ENCODE assay signal across 20 cellular contexts in the genomic region with DNA sequence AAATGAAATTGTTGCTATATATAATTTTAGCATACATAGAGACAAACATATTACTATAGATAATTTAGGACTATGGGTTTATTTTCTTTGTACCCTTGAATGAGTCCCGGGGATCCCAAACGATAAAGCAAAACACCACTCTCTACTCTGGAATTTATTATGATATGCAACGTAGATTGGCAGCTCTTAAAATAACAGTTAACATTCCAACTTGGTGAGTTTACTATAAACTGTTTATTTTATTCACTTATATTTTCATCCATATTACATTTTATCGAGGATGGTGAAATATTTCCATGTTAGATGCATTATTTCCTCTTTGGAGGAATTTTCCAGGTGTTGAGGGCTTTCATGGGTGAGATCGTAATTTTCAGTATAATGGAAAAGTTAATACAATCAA.
A peak's percentile ranks its signal among the peaks of the same experiment; 100 is the strongest.
DNase-seq lines count a peak whose midpoint lies in the region; ATAC-seq and TF ChIP-seq lines count a peak whose summit lies in the region.
"Had no signal": no experiment of that assay in that cellular context is flagged by ENCODE, and none has a peak within 500 bp of the region (broad histone marks: within the 10 kb centered on the region; RNA-seq: fewer than 3 reads in every experiment).

No MANE protein-coding gene starts in this region.

- H3K36me3 Mint-ChIP-seq in chondrocyte (ENCODE audit: low read depth) = no peaks in the 10 kb centered on the region
- no peaks in the 10 kb centered on the region for H3K36me3 Mint-ChIP-seq in T-helper 17 cell (ENCODE audit: low read depth)
- H3K36me3 Mint-ChIP-seq: CD4-positive, CD25-positive, alpha-beta regulatory T cell had no signal

- CTCF ChIA-PET in SK-N-SH (lab: Yijun Ruan, JAX) = interaction anchor here (0.8 to 1.4 kb wide), 2 partner anchors 15 to 25 kb away, joined by 3 read pairs; no protein-coding TSS in a partner anchor

- POLR2A ChIA-PET in SK-N-SH (lab: Yijun Ruan, JAX) = no interaction called here

- H3K4me1 Mint-ChIP-seq in chondrocyte (ENCODE audit: low read depth) = peaks cover 34% of the 10 kb centered on the region
- no peaks in the 10 kb centered on the region for H3K4me1 Mint-ChIP-seq in T-helper 17 cell
- H3K4me1 Mint-ChIP-seq: CD4-positive, CD25-positive, alpha-beta regulatory T cell had no signal

- no peak overlapping the region for H3K9ac ChIP-seq in SK-N-SH
- H3K9ac ChIP-seq: KMS-11 had no signal

- no peaks in the 10 kb centered on the region for H3K9me3 ChIP-seq in SK-N-SH
- H3K9me3 ChIP-seq in T-helper 17 cell (ENCODE audit: control insufficient read depth, low read length, poor library complexity, severe bottlenecking) = no peaks in the 10 kb centered on the region
- H3K9me3 ChIP-seq: BE2C, SJCRH30 had no signal

- 60% methylated on average over 5 of the region's 5 CpGs for WGBS in SK-N-SH (ENCODE audit: low lambda C conversion rate)

- H3K27ac Mint-ChIP-seq in chondrocyte (ENCODE audit: unreplicated experiment) = peak overlapping the region; percentile 68
- no peak overlapping the region for H3K27ac Mint-ChIP-seq in T-helper 17 cell
- H3K27ac Mint-ChIP-seq: CD4-positive, CD25-positive, alpha-beta regulatory T cell had no signal

- H3K4me3 ChIP-seq in SK-N-SH (ENCODE audit: low read depth in 2 of 2, low read length in 1 of 2) = no peak overlapping the region
- H3K4me3 ChIP-seq: GM12878, SJCRH30 had no signal

- TF ChIP-seq EP300 in SK-N-SH (IDR thresholded peaks at IDR 0.05; ENCODE audit: borderline replicate concordance in 1 of 2, low read depth in 1 of 2, low read length in 1 of 2) = no peak

- H3K4me3 Mint-ChIP-seq in chondrocyte (ENCODE audit: unreplicated experiment) (no peak overlapping the region), T-helper 17 cell (no peak overlapping the region)
- H3K4me3 Mint-ChIP-seq: CD4-positive, CD25-positive, alpha-beta regulatory T cell had no signal

- TF ChIP-seq RAD21 in SK-N-SH (IDR thresholded peaks at IDR 0.05; ENCODE audit: low read length) = no peak

- ATAC-seq in SK-N-SH treated with all-trans-retinoic acid at 6 μM for 48 hours = no peak
- ATAC-seq in GM19328 (IDR thresholded peaks at IDR 0.05; ENCODE audit: unreplicated experiment) = no peak
- no peak for ATAC-seq in T-helper 17 cell
- no peak for ATAC-seq in GM18519 (IDR thresholded peaks at IDR 0.05; ENCODE audit: low FRiP score, unreplicated experiment)
- ATAC-seq: GM12878 had no signal

- H2AFZ ChIP-seq in SK-N-SH (ENCODE audit: low read depth) = no peak overlapping the region

- H3K9me3 Mint-ChIP-seq in chondrocyte (ENCODE audit: low read depth) = no peaks in the 10 kb centered on the region

- H3K4me2 ChIP-seq in SK-N-SH = no peak overlapping the region
- H3K4me2 ChIP-seq: KMS-11 had no signal

- H3K4me1 ChIP-seq in SK-N-SH (ENCODE audit: control insufficient read depth in 1 of 2, insufficient read depth in 2 of 2, low read depth in 1 of 2, low read length in 1 of 2) = peaks cover 3 to 8% of the 10 kb centered on the region in 2 experiments; a peak in 3 of 4 replicates
- H3K4me1 ChIP-seq: BE2C, SJCRH30 had no signal

- no peaks in the 10 kb centered on the region for H3K36me3 ChIP-seq in SK-N-SH (replicated peaks in 1 of 2; ENCODE audit: control insufficient read depth in 1 of 2, insufficient read depth in 2 of 2, low read length in 1 of 2)
- H3K36me3 ChIP-seq: BE2C, SJCRH30 had no signal

- peak overlapping the region in 1 of 2 experiments; percentile 19; a peak in 1 of 4 replicates for H3K27ac ChIP-seq in SK-N-SH (ENCODE audit: low read depth in 2 of 2, low read length in 1 of 2)
- H3K27ac ChIP-seq: 22Rv1, KMS-11, SJCRH30 had no signal

- no peak for TF ChIP-seq CTCF in SK-N-SH (IDR thresholded peaks at IDR 0.05)
- no peak for TF ChIP-seq CTCF in chondrocyte (IDR thresholded peaks at IDR 0.05)

- DNase-seq in SK-N-SH (no peak), chondrocyte (ENCODE audit: low spot score) (no peak), hepatic stellate cell (ENCODE audit: low spot score) (peak; percentile 9), T-helper 17 cell (no peak)
- no peak for DNase-seq in activated CD8-positive, alpha-beta memory T cell treated with anti-CD3 and anti-CD28 coated beads for 24 hours
- DNase-seq: BE2C; CD4-positive, CD25-positive, alpha-beta regulatory T cell; DMS153; H7; NCI-H1436; NCI-H1930; NCI-H345; NCI-H524 treated with DMSO at 0.1 percent for 48 hours; SJCRH30 had no signal

- H3K27me3 ChIP-seq in SK-N-SH (ENCODE audit: insufficient read depth) = no peaks in the 10 kb centered on the region
- H3K27me3 ChIP-seq: BE2C, SJCRH30 had no signal

- H3F3A ChIP-seq in SK-N-SH (replicated peaks; ENCODE audit: insufficient read depth) = no peaks in the 10 kb centered on the region

- H4K20me1 ChIP-seq in SK-N-SH (ENCODE audit: insufficient read depth) = no peaks in the 10 kb centered on the region

- no peaks in the 10 kb centered on the region for H3K9me2 ChIP-seq in SK-N-SH

- H3K79me2 ChIP-seq in SK-N-SH (ENCODE audit: insufficient read depth) = no peaks in the 10 kb centered on the region

- no peaks in the 10 kb centered on the region for H3K27me3 Mint-ChIP-seq in chondrocyte (ENCODE audit: low read depth)
- H3K27me3 Mint-ChIP-seq in T-helper 17 cell = no peaks in the 10 kb centered on the region
- H3K27me3 Mint-ChIP-seq: CD4-positive, CD25-positive, alpha-beta regulatory T cell had no signal

TF ChIP-seq in SK-N-SH treated with all-trans-retinoic acid at 6 μM for 48 hours, 23 proteins besides CTCF, POLR2A, EP300 and RAD21:
- TF ChIP-seq ISL1 (CRISPR knock-in tag; IDR thresholded peaks at IDR 0.05) = peak; percentile 74
- TF ChIP-seq, protein P1, sequence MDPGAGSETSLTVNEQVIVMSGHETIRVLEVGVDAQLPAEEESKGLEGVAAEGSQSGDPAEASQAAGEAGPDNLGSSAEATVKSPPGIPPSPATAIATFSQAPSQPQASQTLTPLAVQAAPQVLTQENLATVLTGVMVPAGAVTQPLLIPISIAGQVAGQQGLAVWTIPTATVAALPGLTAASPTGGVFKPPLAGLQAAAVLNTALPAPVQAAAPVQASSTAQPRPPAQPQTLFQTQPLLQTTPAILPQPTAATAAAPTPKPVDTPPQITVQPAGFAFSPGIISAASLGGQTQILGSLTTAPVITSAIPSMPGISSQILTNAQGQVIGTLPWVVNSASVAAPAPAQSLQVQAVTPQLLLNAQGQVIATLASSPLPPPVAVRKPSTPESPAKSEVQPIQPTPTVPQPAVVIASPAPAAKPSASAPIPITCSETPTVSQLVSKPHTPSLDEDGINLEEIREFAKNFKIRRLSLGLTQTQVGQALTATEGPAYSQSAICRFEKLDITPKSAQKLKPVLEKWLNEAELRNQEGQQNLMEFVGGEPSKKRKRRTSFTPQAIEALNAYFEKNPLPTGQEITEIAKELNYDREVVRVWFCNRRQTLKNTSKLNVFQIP (CRISPR knock-in tag; IDR thresholded peaks at IDR 0.05; ENCODE audit: borderline replicate concordance, low read depth) = no peak

TF ChIP-seq in SK-N-SH, 30 proteins besides CTCF, POLR2A, EP300 and RAD21:
- TF ChIP-seq, protein P2, sequence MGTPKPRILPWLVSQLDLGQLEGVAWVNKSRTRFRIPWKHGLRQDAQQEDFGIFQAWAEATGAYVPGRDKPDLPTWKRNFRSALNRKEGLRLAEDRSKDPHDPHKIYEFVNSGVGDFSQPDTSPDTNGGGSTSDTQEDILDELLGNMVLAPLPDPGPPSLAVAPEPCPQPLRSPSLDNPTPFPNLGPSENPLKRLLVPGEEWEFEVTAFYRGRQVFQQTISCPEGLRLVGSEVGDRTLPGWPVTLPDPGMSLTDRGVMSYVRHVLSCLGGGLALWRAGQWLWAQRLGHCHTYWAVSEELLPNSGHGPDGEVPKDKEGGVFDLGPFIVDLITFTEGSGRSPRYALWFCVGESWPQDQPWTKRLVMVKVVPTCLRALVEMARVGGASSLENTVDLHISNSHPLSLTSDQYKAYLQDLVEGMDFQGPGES (IDR thresholded peaks at IDR 0.05; ENCODE audit: low read depth, low read length) = no peak
